15 cellular contexts compared by ENCODE assay signal in genomic region chr2:101022221-101022620, GRCh38. TPM values are rescaled to one million over a fixed set of nuclear protein-coding genes. Genes with fewer than 3 reads are reported as not detected.
DNase-seq lines count a peak whose midpoint lies in the region; ATAC-seq and TF ChIP-seq lines count a peak whose summit lies in the region.
"Had no signal": no experiment of that assay in that cellular context is flagged by ENCODE, and none has a peak within 500 bp of the region (broad histone marks: within the 10 kb centered on the region; RNA-seq: fewer than 3 reads in every experiment).

No MANE protein-coding gene starts in this region.

- TF ChIP-seq POLR2A in IMR-90 (IDR thresholded peaks at IDR 0.05; ENCODE audit: low read depth, low read length), result no peak
- no peak for TF ChIP-seq POLR2A in gastrocnemius medialis (IDR thresholded peaks at IDR 0.05)

- CTCF ChIA-PET in IMR-90 (lab: Yijun Ruan, JAX), result no interaction called here

- no peak overlapping the region for H3K4ac ChIP-seq in IMR-90 (ENCODE audit: low read depth, low read length)

- H2BK20ac ChIP-seq in IMR-90 (ENCODE audit: low read depth, low read length), result no peak overlapping the region

- TF ChIP-seq CTCF in cardiac muscle cell (IDR thresholded peaks at IDR 0.05; ENCODE audit: low read depth, low read length), result no peak
- TF ChIP-seq CTCF in left ventricle myocardium inferior (IDR thresholded peaks at IDR 0.05; ENCODE audit: borderline replicate concordance), result no peak
- no peak for TF ChIP-seq CTCF in IMR-90 (conservative IDR thresholded peaks at IDR 0.05; ENCODE audit: low read depth, low read length)
- TF ChIP-seq CTCF in gastrocnemius medialis (IDR thresholded peaks at IDR 0.05 in 4 of 5, conservative IDR thresholded peaks at IDR 0.05 in 1 of 5), result no peak
- no peak for TF ChIP-seq CTCF in upper lobe of right lung (IDR thresholded peaks at IDR 0.05)

- H2BK5ac ChIP-seq in IMR-90 (ENCODE audit: low read depth, low read length, poor library complexity, severe bottlenecking), result no peak overlapping the region

- in situ Hi-C loops in IMR-90 (cut with MboI; ENCODE audit: low sequenced_read_pairs), result no loop called here
- in situ Hi-C loops in gastrocnemius medialis (cut with MboI; ENCODE audit: low sequenced_read_pairs in 4 of 4), result no loop called here

- no peak overlapping the region for H3K14ac ChIP-seq in IMR-90 (replicated peaks; ENCODE audit: low read depth, low read length)

- H3K4me1 ChIP-seq in cardiac muscle cell (ENCODE audit: low read depth) (no peaks in the 10 kb centered on the region), left ventricle myocardium inferior (no peaks in the 10 kb centered on the region), IMR-90 (ENCODE audit: control insufficient read depth, insufficient read depth, low read length) (no peaks in the 10 kb centered on the region), gastrocnemius medialis (no peaks in the 10 kb centered on the region), upper lobe of right lung (no peaks in the 10 kb centered on the region)

- H4K8ac ChIP-seq in IMR-90 (ENCODE audit: low read depth in 2 of 2, low read length in 2 of 2), result no peak overlapping the region

- BruUV-seq in IMR-90 (replicated peaks; lab: Mats Ljungman, UMichigan), result no TSS peak

- no peak overlapping the region for H3K9ac ChIP-seq in IMR-90 (ENCODE audit: low read depth, low read length)
- H3K9ac ChIP-seq: BLaER1 had no signal

- peak overlapping the region; percentile 4 for H3K27ac ChIP-seq in cardiac muscle cell
- no peak overlapping the region for H3K27ac ChIP-seq in left ventricle myocardium inferior (replicated peaks)
- H3K27ac ChIP-seq in IMR-90 (ENCODE audit: insufficient read depth, low read length), result no peak overlapping the region
- H3K27ac ChIP-seq in gastrocnemius medialis, result peak overlapping the region in 3 of 4 donors; percentile 5 to 29 (median 16)
- H3K27ac ChIP-seq in upper lobe of right lung, result no peak overlapping the region
- H3K27ac ChIP-seq: BLaER1 had no signal

- H3K79me1 ChIP-seq in IMR-90 (ENCODE audit: low read depth in 1 of 2, low read length in 2 of 2), result peaks cover 0 to 20% of the 10 kb centered on the region in 2 experiments; a peak in 2 of 4 replicates

- peak overlapping the region; percentile 23 for H2AK9ac ChIP-seq in IMR-90 (replicated peaks; ENCODE audit: low read depth, low read length, poor library complexity)

- H3K18ac ChIP-seq in IMR-90 (ENCODE audit: low read depth, low read length), result no peak overlapping the region

- intact Hi-C loops in left ventricle myocardium inferior (cut with micrococcal nuclease), result no loop called here
- intact Hi-C loops in IMR-90 (cut with micrococcal nuclease), result no loop called here
- intact Hi-C loops in gastrocnemius medialis (cut with DNase I; ENCODE audit: low total_unique reads), result no loop called here
- intact Hi-C loops in upper lobe of right lung (cut with DNase I), result no loop called here

- no peak overlapping the region for H4K5ac ChIP-seq in IMR-90 (ENCODE audit: low read depth, low read length)

- H3K9me1 ChIP-seq in IMR-90 (ENCODE audit: insufficient read depth, low read length), result peaks cover 4% of the 10 kb centered on the region; the same call in 1 of the 2 replicates

- H3K27me3 ChIP-seq in cardiac muscle cell (no peaks in the 10 kb centered on the region), left ventricle myocardium inferior (ENCODE audit: low read depth) (no peaks in the 10 kb centered on the region), IMR-90 (ENCODE audit: control insufficient read depth, insufficient read depth, low read length) (no peaks in the 10 kb centered on the region), gastrocnemius medialis (no peaks in the 10 kb centered on the region), upper lobe of right lung (no peaks in the 10 kb centered on the region)
- H3K27me3 ChIP-seq: BLaER1 had no signal

- H3K4me2 ChIP-seq in IMR-90 (ENCODE audit: low read depth, low read length), result no peak overlapping the region
- H3K4me2 ChIP-seq: BLaER1 had no signal

- H3K4me3 ChIP-seq in cardiac muscle cell (no peak overlapping the region), left ventricle myocardium inferior (no peak overlapping the region), IMR-90 (ENCODE audit: insufficient read depth, low read depth, low read length) (no peak overlapping the region), gastrocnemius medialis (no peak overlapping the region), upper lobe of right lung (no peak overlapping the region)
- H3K4me3 ChIP-seq: BLaER1, HAP-1 had no signal

- H2AK5ac ChIP-seq in IMR-90 (ENCODE audit: low read depth, low read length), result no peak overlapping the region

- H2BK120ac ChIP-seq in IMR-90 (ENCODE audit: low read depth, low read length), result no peak overlapping the region

- POLR2A ChIA-PET in IMR-90 (lab: Charles Lee; ENCODE audit: unreplicated experiment), result no interaction called here

- H3K23ac ChIP-seq in IMR-90 (ENCODE audit: low read depth, low read length), result no peak overlapping the region

- no peak overlapping the region for H3K56ac ChIP-seq in IMR-90 (ENCODE audit: extremely low read depth, insufficient read depth, low read length)

- H4K91ac ChIP-seq in IMR-90 (ENCODE audit: insufficient read depth, low read depth, low read length), result no peak overlapping the region

- WGBS in IMR-90 (ENCODE audit: extremely low coverage in 2 of 2, insufficient read length in 1 of 2), 2 experiments, result 95% methylated on average over 7 of the region's 16 CpGs; no CpG with 5 or more reads in 1 of the 2 experiments

- no peak overlapping the region for H2AFZ ChIP-seq in IMR-90 (replicated peaks; ENCODE audit: low read length, poor library complexity)

- ATAC-seq in IMR-90 (ENCODE audit: low read depth), result no peak
- peak; percentile 26 for ATAC-seq in left lobe of liver
- ATAC-seq in gastrocnemius medialis, result peak; percentile 19 to 27
- ATAC-seq in GM18519 (IDR thresholded peaks at IDR 0.05; ENCODE audit: low FRiP score, unreplicated experiment), result no peak
- ATAC-seq in upper lobe of right lung, result no peak

- DNase-seq in cardiac muscle cell (ENCODE audit: low read depth in 1 of 2, low spot score in 1 of 2), result no peak
- DNase-seq in left ventricle myocardium inferior, result no peak
- no peak for DNase-seq in IMR-90
- DNase-seq in left lobe of liver (ENCODE audit: low spot score), result no peak
- no peak for DNase-seq in gastrocnemius medialis
- DNase-seq in upper lobe of right lung, result no peak
- DNase-seq: 8988T; CD4-positive, alpha-beta memory T cell; DMS153; DMS79; GDM1; GOT3 had no signal

- H3K9me3 ChIP-seq in cardiac muscle cell (ENCODE audit: low read depth) (no peaks in the 10 kb centered on the region), left ventricle myocardium inferior (replicated peaks) (no peaks in the 10 kb centered on the region), IMR-90 (ENCODE audit: control insufficient read depth, insufficient read depth, low read length) (no peaks in the 10 kb centered on the region), gastrocnemius medialis (no peaks in the 10 kb centered on the region), upper lobe of right lung (no peaks in the 10 kb centered on the region)
- H3K9me3 ChIP-seq: BLaER1, HAP-1 had no signal

- dilution Hi-C loops in IMR-90 (cut with HindIII; ENCODE audit: low sequenced_read_pairs, unreplicated experiment), result no loop called here

- peaks cover 25% of the 10 kb centered on the region for H3K36me3 ChIP-seq in cardiac muscle cell
- peaks cover 87% of the 10 kb centered on the region for H3K36me3 ChIP-seq in left ventricle myocardium inferior
- H3K36me3 ChIP-seq in IMR-90 (ENCODE audit: control insufficient read depth, insufficient read depth, low read length), result peaks cover 18% of the 10 kb centered on the region
- H3K36me3 ChIP-seq in gastrocnemius medialis, result peaks cover 5 to 87% of the 10 kb centered on the region in 2 donors
- H3K36me3 ChIP-seq in upper lobe of right lung, result peaks cover 51% of the 10 kb centered on the region

- H2BK15ac ChIP-seq in IMR-90 (ENCODE audit: low read depth, low read length), result no peak overlapping the region

- no peak for TF ChIP-seq RAD21 in IMR-90 (IDR thresholded peaks at IDR 0.05; ENCODE audit: low read length)

- no peaks in the 10 kb centered on the region for H4K20me1 ChIP-seq in IMR-90 (ENCODE audit: insufficient read depth, low read length)

TF ChIP-seq in IMR-90, 13 proteins besides CTCF, POLR2A, EP300 and RAD21 (continues in another document):
- TF ChIP-seq FOS (IDR thresholded peaks at IDR 0.05; ENCODE audit: low read depth, low read length) (no peak), MXI1 (IDR thresholded peaks at IDR 0.05; ENCODE audit: borderline replicate concordance, low read depth, low read length) (no peak), NFE2L2 (IDR thresholded peaks at IDR 0.05; ENCODE audit: low read depth, low read length) (no peak), RFX5 (IDR thresholded peaks at IDR 0.05; ENCODE audit: low read depth, low read length) (no peak), CEBPB (IDR thresholded peaks at IDR 0.05; ENCODE audit: low read depth, low read length) (no peak), SMC3 (IDR thresholded peaks at IDR 0.05; ENCODE audit: low read depth, low read length) (no peak), USF2 (IDR thresholded peaks at IDR 0.05; ENCODE audit: low read depth, low read length) (no peak), RCOR1 (IDR thresholded peaks at IDR 0.05; ENCODE audit: insufficient replicate concordance, low read length) (no peak), MAZ (IDR thresholded peaks at IDR 0.05; ENCODE audit: borderline replicate concordance, low read depth, low read length) (no peak)

RNA-seq across cellular contexts. Expression of gene RPL31, which starts 20.1 kb away (rescaled TPM):
- total RNA-seq in cardiac muscle cell, result 458 and 1,156 TPM in 2 replicates
- polyA plus RNA-seq in cardiac muscle cell, result 1,385 and 1,508 TPM in 2 replicates
- 803 TPM for total RNA-seq in left ventricle myocardium inferior
- 358 and 938 TPM in 2 replicates for total RNA-seq in IMR-90 (2012; rRNA removed)
- polyA plus RNA-seq in IMR-90 (2012; rRNA removed), result 2,908 and 2,963 TPM in 2 replicates
- polyA plus RNA-seq in IMR-90 (2012; cell fraction: cytosol; rRNA removed), result 1,196 and 1,893 TPM in 2 replicates
- polyA plus RNA-seq in IMR-90 (2012; cell fraction: nucleus; rRNA removed; ENCODE audit: low replicate concordance), result 150 and 1,238 TPM in 2 replicates
- total RNA-seq in left lobe of liver, result 410 TPM
- 100 to 1,000 TPM; 572 to 825 (median 762) TPM for total RNA-seq in gastrocnemius medialis
- 1,071 TPM for total RNA-seq in upper lobe of right lung

Comparison
In these comparisons a context has a peak if more than half of its experiments do, and no peak if none do; other contexts are left out.
1. H3K27ac ChIP-seq: peak in cardiac muscle cell (single experiment) and gastrocnemius medialis (3 of 4); none in left ventricle myocardium inferior (single experiment), IMR-90 (single experiment) and upper lobe of right lung (single experiment).
2. ATAC-seq: peak in left lobe of liver (single experiment) and gastrocnemius medialis (2 of 2); none in IMR-90 (single experiment), GM18519 (single experiment) and upper lobe of right lung (single experiment).